ENCODE assay signal across 28 cellular contexts in genomic region chr6:143471822-143472221, GRCh38.
"Had no signal": no experiment of that assay in that cellular context is flagged by ENCODE, and none has a peak within 500 bp of the region (broad histone marks: within the 10 kb centered on the region; RNA-seq: fewer than 3 reads in every experiment).

No MANE protein-coding gene starts in this region.

- H3K4me3 ChIP-seq: neural progenitor cell, ovary, psoas muscle, skin epidermis, smooth muscle cell, spleen, suprapubic skin, testis, tibial artery, transverse colon, upper lobe of right lung, uterus had no signal

- H3K4me1 ChIP-seq: neural progenitor cell, parathyroid adenoma, psoas muscle, spleen, suprapubic skin, testis, tibial artery, transverse colon, upper lobe of right lung, uterus had no signal

- H3K36me3 ChIP-seq: neural progenitor cell, ovary, uterus had no signal

- H3K4me2 ChIP-seq: neural progenitor cell, smooth muscle cell had no signal

- H3K9ac ChIP-seq: neural progenitor cell, parathyroid adenoma had no signal

- DNase-seq: natural killer cell; occipital lobe; ovary; posterior cingulate gyrus; psoas muscle; right cardiac atrium; spleen; stimulated activated CD4-positive, alpha-beta T cell treated with anti-CD3 and anti-CD28 coated beads, Interleukin-12 subunit alpha, Interleukin-12 subunit beta, amount 100 ng/mL, for 4 hours; stimulated activated CD4-positive, alpha-beta T cell treated with anti-CD3 and anti-CD28 coated beads, Interleukin-1b, Interleukin-23, amount 100 ng/mL, for 48 hours; stimulated activated CD4-positive, alpha-beta T cell treated with anti-CD3 and anti-CD28 coated beads, Interleukin-4, amount 100 ng/mL, for 1 hour; stimulated activated CD4-positive, alpha-beta T cell treated with anti-CD3 and anti-CD28 coated beads, Interleukin-4, amount 100 ng/mL, for 4 hours; stimulated activated CD8-positive, alpha-beta memory T cell treated with anti-CD3 and anti-CD28 coated beads, Interleukin-4, amount 100 ng/mL, for 48 hours; stimulated activated naive CD4-positive, alpha-beta T cell; stimulated activated naive CD8-positive, alpha-beta T cell treated with anti-CD3 and anti-CD28 coated beads, Interleukin-15, amount 100 ng/mL, for 72 hours; stimulated activated naive CD8-positive, alpha-beta T cell treated with anti-CD3 and anti-CD28 coated beads, Interleukin-15, Interleukin-2, amounts not matched to agents 100 U/mL and 50 U/mL, for 24 hours; substantia nigra; testis; tibial artery; transverse colon; upper lobe of right lung; uterus had no signal

- H3K27me3 ChIP-seq: neural progenitor cell, ovary, spleen, suprapubic skin, testis, tibial artery, transverse colon, upper lobe of right lung, uterus had no signal

- H3K27ac ChIP-seq: neural progenitor cell, ovary, parathyroid adenoma, psoas muscle, skin epidermis, spleen, suprapubic skin, testis, tibial artery, transverse colon, upper lobe of right lung, uterus had no signal

- ATAC-seq: natural killer cell; psoas muscle; right cardiac atrium; sciatic nerve; stimulated activated memory B cell treated with anti-CD40 and anti-IgM and Interleukin-4, amounts not matched to agents 10 μg/mL and 1 μg/mL and 100 μg/mL, for 72 hours; stimulated activated naive CD8-positive, alpha-beta T cell treated with anti-CD3 and anti-CD28 coated beads, Interleukin-15, amount 100 ng/mL, for 72 hours; stimulated activated naive CD8-positive, alpha-beta T cell treated with anti-CD3 and anti-CD28 coated beads, Interleukin-15, Interleukin-2, amounts not matched to agents 100 U/mL and 50 U/mL, for 24 hours; upper lobe of right lung had no signal

- H2AFZ ChIP-seq: neural progenitor cell, parathyroid adenoma had no signal

- H3K9me3 ChIP-seq: ovary, psoas muscle, spleen, suprapubic skin, testis, tibial artery, transverse colon, upper lobe of right lung, uterus had no signal
